8 cellular contexts compared by ENCODE assay signal in genomic region chr9:21995652-21996275, GRCh38. TPM values are rescaled to one million over a fixed set of nuclear protein-coding genes. Genes with fewer than 3 reads are reported as not detected.
DNase-seq lines count a peak whose midpoint lies in the region; ATAC-seq and TF ChIP-seq lines count a peak whose summit lies in the region.

No MANE protein-coding gene starts in this region.

- TF ChIP-seq POLR2A in suprapubic skin (IDR thresholded peaks at IDR 0.05) = no peak

- H3K27ac ChIP-seq in duodenal mucosa (ENCODE audit: low read depth, low read length) (peak overlapping the region; percentile 50), lower lobe of right lung (peak overlapping the region; percentile 93), suprapubic skin (peak overlapping the region; percentile 72)

- intact Hi-C loops in lower lobe of right lung (cut with DNase I) = no loop called here

- 17% methylated on average over 44 of the region's 51 CpGs for WGBS in suprapubic skin

- peaks cover 7 to 20% of the 10 kb centered on the region in 2 donors for H3K27me3 ChIP-seq in duodenal mucosa (ENCODE audit: control insufficient read depth in 1 of 2, insufficient read depth in 2 of 2, low read length in 2 of 2)
- H3K27me3 ChIP-seq in lower lobe of right lung (ENCODE audit: low read depth) = peaks cover 20% of the 10 kb centered on the region
- peaks cover 30% of the 10 kb centered on the region for H3K27me3 ChIP-seq in suprapubic skin

- H3K36me3 ChIP-seq in duodenal mucosa (ENCODE audit: control insufficient read depth in 1 of 2, insufficient read depth in 2 of 2, low read length in 2 of 2) = no peaks in the 10 kb centered on the region
- no peaks in the 10 kb centered on the region for H3K36me3 ChIP-seq in lower lobe of right lung
- H3K36me3 ChIP-seq in suprapubic skin = no peaks in the 10 kb centered on the region

- peak; percentile 23 for TF ChIP-seq CTCF in GM12873 (IDR thresholded peaks at IDR 0.05; ENCODE audit: insufficient read depth, low read depth, low read length, missing control alignments)
- TF ChIP-seq CTCF in lower lobe of right lung (IDR thresholded peaks at IDR 0.05) = peak; percentile 33
- TF ChIP-seq CTCF in suprapubic skin (IDR thresholded peaks at IDR 0.05) = peak in 1 of 2 donors; percentile 6

- POLR2A ChIA-PET in HEK293T (lab: Yijun Ruan, JAX) = interaction anchor here (0.9 to 3.7 kb wide), 3 partner anchors 12 to 243 kb away, joined by 3 to 24 read pairs (median 4); partner anchors contain the start of gene CDKN2B

- CTCF ChIA-PET in HEK293T (lab: Yijun Ruan, JAX) = interaction anchor here (0.5 to 2.6 kb wide), 3 partner anchors 12 to 1998 kb away, joined by 3 to 9 read pairs (median 6); no protein-coding TSS in a partner anchor

- H3K4me3 ChIP-seq in duodenal mucosa (ENCODE audit: low read depth in 1 of 2, low read length in 2 of 2) = peak overlapping the region; percentile 92 to 97
- peak overlapping the region; percentile 83 for H3K4me3 ChIP-seq in lower lobe of right lung
- H3K4me3 ChIP-seq in suprapubic skin = peak overlapping the region; percentile 76

- no peak for DNase-seq in HEK293T (ENCODE audit: extremely low spot score)
- peak; percentile 56 for DNase-seq in RPMI7951 (ENCODE audit: low read depth)
- peak; percentile 72 for DNase-seq in lower lobe of right lung
- peak in 1 of 2 donors; percentile 77 for DNase-seq in suprapubic skin (ENCODE audit: low spot score in 2 of 2)
- no peak for DNase-seq in germinal center (ENCODE audit: low spot score)
- no peak for DNase-seq in pons (ENCODE audit: low spot score)

- H3K9me3 ChIP-seq in duodenal mucosa (ENCODE audit: control insufficient read depth in 1 of 2, low read length in 2 of 2) (no peaks in the 10 kb centered on the region), lower lobe of right lung (no peaks in the 10 kb centered on the region), suprapubic skin (no peaks in the 10 kb centered on the region)

- H3K4me1 ChIP-seq in duodenal mucosa (ENCODE audit: control insufficient read depth in 1 of 2, insufficient read depth in 2 of 2, low read length in 2 of 2) (peaks cover 0 to 13% of the 10 kb centered on the region in 2 donors), lower lobe of right lung (peaks cover 14% of the 10 kb centered on the region), suprapubic skin (peaks cover 10% of the 10 kb centered on the region)

- peak overlapping the region; percentile 46 to 79 for H3K9ac ChIP-seq in duodenal mucosa (ENCODE audit: low read depth in 1 of 2, low read length in 2 of 2)

- no peak for TF ChIP-seq EP300 in suprapubic skin (IDR thresholded peaks at IDR 0.05)

- ATAC-seq in lower lobe of right lung = peak; percentile 67 to 83

TF ChIP-seq in HEK293T, 16 proteins besides CTCF, POLR2A, EP300 and RAD21:
- TF ChIP-seq PKNOX1 (IDR thresholded peaks at IDR 0.05) (no peak), BHLHE40 (IDR thresholded peaks at IDR 0.05; ENCODE audit: borderline replicate concordance) (no peak), ARNT (IDR thresholded peaks at IDR 0.05) (no peak), L3MBTL2 (conservative IDR thresholded peaks at IDR 0.05) (peak; percentile 81)

RNA-seq across cellular contexts. Expression of gene CDKN2B-AS1, which starts 1.2 kb away (rescaled TPM):
- 7.0 and 7.7 TPM in 2 replicates for total RNA-seq in RPMI7951 (2014; rRNA removed; shearing (Covaris generic))
- total RNA-seq in lower lobe of right lung (2.4 TPM), suprapubic skin (under 1 TPM in 1 of 4 donors, not detected in 3; 0.59 TPM)

RNA-seq across cellular contexts. Expression of gene CDKN2A, which starts 1.6 kb away (rescaled TPM):
- 477 and 592 TPM in 2 replicates for total RNA-seq in RPMI7951 (2014; rRNA removed; shearing (Covaris generic))
- 8.4 TPM for total RNA-seq in lower lobe of right lung
- 1 to 10 TPM in 2 of 4 donors, not detected in 2; 2.0 to 3.4 TPM for total RNA-seq in suprapubic skin

RNA-seq across cellular contexts. Expression of gene CDKN2B, which starts 13.3 kb away (rescaled TPM):
- total RNA-seq in RPMI7951 (2014; rRNA removed; shearing (Covaris generic)) = 8.3 and 9.5 TPM in 2 replicates
- 17.9 TPM for total RNA-seq in lower lobe of right lung
- 10 to 100 TPM; 38.8 to 59.9 (median 51.9) TPM for total RNA-seq in suprapubic skin

Comparison
In these comparisons a context has a peak if more than half of its experiments do, and no peak if none do; other contexts are left out.
1. DNase-seq: peak in RPMI7951 (single experiment) and lower lobe of right lung (single experiment); none in HEK293T (single experiment), germinal center (single experiment) and pons (single experiment).
2. RNA of gene CDKN2A, which starts 1.6 kb away (total RNA-seq): 477 to 592 TPM in RPMI7951; 8.4 TPM in lower lobe of right lung (single experiment) and 2.0 to 3.4 TPM in suprapubic skin; every median in the first group is over 10 times any median in the second.
3. Peak in every context shown above with its lines, with median percentiles within 50 percentile points of each other: H3K27ac ChIP-seq and H3K4me3 ChIP-seq.